8 cellular contexts compared by ENCODE assay signal in genomic region chrX:71282514-71283408, GRCh38. TPM values are rescaled to one million over a fixed set of nuclear protein-coding genes. Genes with fewer than 3 reads are reported as not detected.
DNase-seq lines count a peak whose midpoint lies in the region; ATAC-seq and TF ChIP-seq lines count a peak whose summit lies in the region.

No MANE protein-coding gene starts in this region.

- in situ Hi-C loops in G401 (cut with HindIII; ENCODE audit: low sequenced_read_pairs): no loop called here

- no peak for TF ChIP-seq CTCF in body of pancreas (IDR thresholded peaks at IDR 0.05)

- H3K4me3 ChIP-seq in body of pancreas: no peak overlapping the region

- H3K27ac ChIP-seq in body of pancreas (peak overlapping the region; percentile 42 to 90 (median 84)), layer of hippocampus (ENCODE audit: low read depth, low read length) (peak overlapping the region; percentile 89)

- H3K9me3 ChIP-seq in body of pancreas: no peaks in the 10 kb centered on the region

- intact Hi-C loops in body of pancreas (cut with DNase I): no loop called here

- peak; percentile 5 for DNase-seq in activated gamma-delta T cell treated with anti-CD3 and anti-CD28 coated beads, Interleukin-2, amount 50 U/mL, for 16 hours (ENCODE audit: low read depth)
- DNase-seq in activated gamma-delta T cell treated with Interleukin-2 at 50 U/mL for 16 hours (no peak), body of pancreas (no peak), G401 (ENCODE audit: low spot score) (no peak)
- peak; percentile 36 to 59 (median 43) for DNase-seq in stimulated activated CD4-positive, alpha-beta T cell treated with anti-CD3 and anti-CD28 coated beads, TNF-alpha, amount 100 ng/mL, for 48 hours (ENCODE audit: low read depth in 3 of 3)

- peak; percentile 12 for ATAC-seq in HG03064 (IDR thresholded peaks at IDR 0.05; ENCODE audit: low read depth, unreplicated experiment)
- ATAC-seq in body of pancreas: peak; percentile 63

- H3K4me1 ChIP-seq in body of pancreas: no peaks in the 10 kb centered on the region

- H3K27me3 ChIP-seq in body of pancreas (no peaks in the 10 kb centered on the region), layer of hippocampus (ENCODE audit: control insufficient read depth, insufficient read depth, low read length) (no peaks in the 10 kb centered on the region)

- TF ChIP-seq POLR2A in Raji (IDR thresholded peaks at IDR 0.05; ENCODE audit: insufficient read depth, low read depth, low read length): peak; percentile 35; the same call in 1 of the 2 replicates
- TF ChIP-seq POLR2A in body of pancreas (IDR thresholded peaks at IDR 0.05): no peak

- H3K36me3 ChIP-seq in body of pancreas (replicated peaks in 1 of 2; ENCODE audit: insufficient read depth in 1 of 2, low read depth in 2 of 2): no peaks in the 10 kb centered on the region

- WGBS in body of pancreas, 2 donors: 12 to 16% methylated on average over 15 to 17 of the region's 17 CpGs

RNA-seq across cellular contexts. Expression of gene NONO, which starts 0.7 kb away (rescaled TPM):
- 100 to 1,000 TPM; 132 to 176 TPM for total RNA-seq in body of pancreas
- 542 and 667 TPM in 2 replicates for total RNA-seq in G401 (2014; rRNA removed; shearing (Covaris generic))

RNA-seq across cellular contexts. Expression of gene ITGB1BP2, which starts 18.8 kb away (rescaled TPM):
- total RNA-seq in body of pancreas: 1 to 10 TPM in 1 of 2 donors, not detected in 1; 6.9 TPM
- 0.31 and 1.8 TPM in 2 replicates for total RNA-seq in G401 (2014; rRNA removed; shearing (Covaris generic))

RNA-seq across cellular contexts. Expression of gene ZMYM3, which starts 28.8 kb away (rescaled TPM):
- total RNA-seq in body of pancreas: 10 to 100 TPM in 1 of 2 donors, 1 to 10 TPM in 1; 8.8 to 10.2 TPM
- 20.9 and 30.0 TPM in 2 replicates for total RNA-seq in G401 (2014; rRNA removed; shearing (Covaris generic))

RNA-seq across cellular contexts. Expression of gene GJB1, which starts 59.7 kb away (rescaled TPM):
- 10 to 100 TPM; 24.7 to 31.4 TPM for total RNA-seq in body of pancreas
- 0.37 TPM in 1 of 2 replicates, not detected in the other for total RNA-seq in G401 (2014; rRNA removed; shearing (Covaris generic))

Comparison
In these comparisons a context has a peak if more than half of its experiments do, and no peak if none do; other contexts are left out.
1. DNase-seq: peak in activated gamma-delta T cell treated with anti-CD3 and anti-CD28 coated beads, Interleukin-2, amount 50 U/mL, for 16 hours (single experiment) and stimulated activated CD4-positive, alpha-beta T cell treated with anti-CD3 and anti-CD28 coated beads, TNF-alpha, amount 100 ng/mL, for 48 hours (3 of 3); none in activated gamma-delta T cell treated with Interleukin-2 at 50 U/mL for 16 hours (single experiment), body of pancreas (0 of 4) and G401 (single experiment).